23 cellular contexts compared by ENCODE assay signal in the genomic region with DNA sequence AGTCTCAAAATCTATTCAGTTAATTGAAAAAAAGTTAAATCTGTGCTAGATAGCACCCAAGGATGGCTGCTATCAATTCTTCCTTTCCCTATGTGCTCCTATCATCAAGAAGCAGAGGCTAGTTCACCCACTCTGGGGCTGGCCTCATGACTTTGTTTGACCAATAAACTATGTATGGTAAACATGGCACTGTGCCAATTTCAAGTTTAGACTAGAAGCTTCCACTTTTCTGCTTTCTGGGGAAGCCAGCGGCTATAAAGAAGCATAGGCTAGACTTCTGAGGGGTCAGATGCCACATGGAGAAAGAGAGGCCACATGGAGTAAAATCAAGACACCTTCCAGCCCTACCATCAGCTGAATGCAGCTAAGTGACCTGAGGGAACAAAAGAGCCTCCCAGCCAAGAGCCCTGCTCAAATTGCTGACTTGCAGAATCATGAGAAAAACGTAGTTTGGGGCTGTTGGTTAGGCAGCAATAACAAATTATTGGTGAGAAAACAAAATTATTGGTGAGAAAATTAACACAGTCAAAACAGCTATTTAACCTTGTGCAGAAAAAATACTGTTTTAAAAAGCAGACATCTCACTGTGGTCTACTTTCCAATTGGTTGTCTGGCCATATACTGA.
DNase-seq lines count a peak whose midpoint lies in the region; ATAC-seq, FAIRE-seq and TF ChIP-seq lines count a peak whose summit lies in the region.
"Had no signal": no experiment of that assay in that cellular context is flagged by ENCODE, and none has a peak within 500 bp of the region (broad histone marks: within the 10 kb centered on the region; RNA-seq: fewer than 3 reads in every experiment).

No MANE protein-coding gene starts in this region.

- in situ Hi-C loops in K562 (cut with MboI): no loop called here

- H3K79me2 ChIP-seq in K562 (ENCODE audit: control insufficient read depth, insufficient read depth, low read length): no peaks in the 10 kb centered on the region

- DNase-seq in DMS53 (lab: John Stamatoyannopoulos, UW) (peak; percentile 37), DMS53 treated with DMSO at 0.1 percent for 48 hours (lab: John Stamatoyannopoulos, UW; ENCODE audit: unreplicated experiment) (no peak), MCF 10A (ENCODE audit: unreplicated experiment) (peak; percentile 13), breast epithelium (ENCODE audit: low spot score in 2 of 2) (no peak), K562 (ENCODE audit: extremely low read depth in 1 of 4, low spot score in 3 of 4) (no peak), type B pancreatic cell (ENCODE audit: extremely low spot score, unreplicated experiment) (no peak), glomerular visceral epithelial cell (ENCODE audit: extremely low spot score) (no peak), NCI-H2029 (lab: John Stamatoyannopoulos, UW) (no peak)
- DNase-seq: 8988T, Calu3, GM23248, H9, HFFc6, Kasumi-1, NCI-H1436, NCI-H187, NCI-H2107, NCI-H510A, PC-3, SJCRH30 had no signal

- no peak overlapping the region for H3K9ac ChIP-seq in K562 (ENCODE audit: insufficient read depth in 1 of 2, low read depth in 2 of 2, low read length in 2 of 2)
- H3K9ac ChIP-seq: GM23248 had no signal

- H3K27ac ChIP-seq in breast epithelium: no peak overlapping the region
- H3K27ac ChIP-seq in K562 (ENCODE audit: extremely low read depth, low read depth, low read length): no peak overlapping the region
- H3K27ac ChIP-seq: GM23248, SJCRH30 had no signal

- H3K9me1 ChIP-seq in K562 (ENCODE audit: control insufficient read depth, insufficient read depth, low read length): no peaks in the 10 kb centered on the region

- intact Hi-C loops in MCF 10A (cut with micrococcal nuclease): no loop called here
- intact Hi-C loops in breast epithelium (cut with DNase I; ENCODE audit: low total_unique reads): no loop called here
- intact Hi-C loops in K562 (cut with micrococcal nuclease): no loop called here

- no peak overlapping the region for H2AFZ ChIP-seq in K562 (ENCODE audit: low read depth, low read length)
- H2AFZ ChIP-seq: GM23248 had no signal

- H3K4me1 Mint-ChIP-seq in MCF 10A (ENCODE audit: insufficient read depth, unreplicated experiment) (no peaks in the 10 kb centered on the region), type B pancreatic cell (ENCODE audit: unreplicated experiment) (peaks cover 17% of the 10 kb centered on the region)

- no peaks in the 10 kb centered on the region for H4K20me1 ChIP-seq in K562 (replicated peaks; ENCODE audit: control insufficient read depth, insufficient read depth, low read length)

- CTCF ChIA-PET in MCF 10A (lab: Yijun Ruan, JAX) (interaction anchor here (0.7 kb wide), 1 partner anchor 8 kb away, joined by 6 read pairs; no protein-coding TSS in a partner anchor), K562 (lab: Yijun Ruan, JAX; ENCODE audit: low intra/inter-chr PET ratio) (no interaction called here)

- POLR2A ChIA-PET in MCF 10A (lab: Yijun Ruan, JAX): no interaction called here
- POLR2A ChIA-PET in K562 (lab: Yijun Ruan, JAX): no interaction called here

- ATAC-seq in K562: no peak
- ATAC-seq: PC-3, Right ventricle myocardium inferior, SK-N-SH treated with all-trans-retinoic acid at 6 μM for 48 hours had no signal

- H3K9me3 ChIP-seq in breast epithelium (no peaks in the 10 kb centered on the region), K562 (replicated peaks; ENCODE audit: control insufficient read depth, insufficient read depth, low read depth, low read length) (no peaks in the 10 kb centered on the region)
- H3K9me3 ChIP-seq: SJCRH30 had no signal

- no peak overlapping the region for H3K4me2 ChIP-seq in K562 (ENCODE audit: insufficient read depth, low read length)

- H3K4me3 ChIP-seq in breast epithelium (no peak overlapping the region), K562 (no peak overlapping the region)
- H3K4me3 ChIP-seq: GM23248, SJCRH30 had no signal

- BruUV-seq in MCF 10A (replicated peaks; lab: Mats Ljungman, UMichigan): no TSS peak
- BruUV-seq in K562 (replicated peaks; lab: Mats Ljungman, UMichigan): no TSS peak

- TF ChIP-seq RAD21 in K562 (CRISPR knock-in tag; conservative IDR thresholded peaks at IDR 0.05 in 1 of 2, IDR thresholded peaks at IDR 0.05 in 1 of 2): no peak

- H3K4me1 ChIP-seq in breast epithelium: no peaks in the 10 kb centered on the region
- H3K4me1 ChIP-seq in K562 (replicated peaks in 1 of 2; ENCODE audit: control insufficient read depth in 2 of 2, insufficient read depth in 2 of 2, low read length in 2 of 2): no peaks in the 10 kb centered on the region
- H3K4me1 ChIP-seq: SJCRH30 had no signal

- H3K9me3 Mint-ChIP-seq in MCF 10A (ENCODE audit: unreplicated experiment) (peaks cover 7% of the 10 kb centered on the region), type B pancreatic cell (no peaks in the 10 kb centered on the region)
- H3K9me3 Mint-ChIP-seq: HFFc6 had no signal

- no peak for FAIRE-seq in K562 (lab: Jason Lieb, UNC)
- FAIRE-seq: G401.6 had no signal

- H3K27ac Mint-ChIP-seq in MCF 10A (ENCODE audit: low read depth, unreplicated experiment): no peak overlapping the region
- H3K27ac Mint-ChIP-seq in type B pancreatic cell: peak overlapping the region; percentile 41
- H3K27ac Mint-ChIP-seq: H9, HFFc6 had no signal

- H3K27me3 Mint-ChIP-seq in MCF 10A (ENCODE audit: insufficient read depth, unreplicated experiment) (no peaks in the 10 kb centered on the region), type B pancreatic cell (peaks cover 3% of the 10 kb centered on the region)

- H3K27me3 ChIP-seq in breast epithelium: no peaks in the 10 kb centered on the region
- H3K27me3 ChIP-seq in K562 (ENCODE audit: control insufficient read depth in 2 of 2, insufficient read depth in 2 of 2, low read length in 2 of 2): no peaks in the 10 kb centered on the region
- H3K27me3 ChIP-seq: SJCRH30 had no signal

- H3K36me3 Mint-ChIP-seq in MCF 10A (ENCODE audit: insufficient read depth, unreplicated experiment) (no peaks in the 10 kb centered on the region), type B pancreatic cell (no peaks in the 10 kb centered on the region)

- TF ChIP-seq CTCF in MCF 10A (IDR thresholded peaks at IDR 0.05; ENCODE audit: unreplicated experiment): no peak
- TF ChIP-seq CTCF in breast epithelium (IDR thresholded peaks at IDR 0.05): no peak
- no peak for TF ChIP-seq CTCF in K562 (IDR thresholded peaks at IDR 0.05 in 2 of 3, conservative IDR thresholded peaks at IDR 0.05 in 1 of 3; ENCODE audit: insufficient read depth in 2 of 3, low read depth in 1 of 3, low read length in 3 of 3)
- no peak for TF ChIP-seq CTCF in type B pancreatic cell (conservative IDR thresholded peaks at IDR 0.05)

- H3K36me3 ChIP-seq in breast epithelium (no peaks in the 10 kb centered on the region), K562 (ENCODE audit: control insufficient read depth, insufficient read depth, low read length) (no peaks in the 10 kb centered on the region)
- H3K36me3 ChIP-seq: SJCRH30 had no signal

- TF ChIP-seq POLR2A in breast epithelium (IDR thresholded peaks at IDR 0.05): no peak
- no peak for TF ChIP-seq POLR2A in K562 (conservative IDR thresholded peaks at IDR 0.05)

- WGBS in K562 (ENCODE audit: insufficient coverage, low coverage, missing lambda C conversion rate): 0% methylated on average over 2 of the region's 2 CpGs

- H3K4me3 Mint-ChIP-seq in MCF 10A (ENCODE audit: unreplicated experiment) (no peak overlapping the region), type B pancreatic cell (no peak overlapping the region)
- H3K4me3 Mint-ChIP-seq: H9, HFFc6 had no signal

- TF ChIP-seq EP300 in K562 (IDR thresholded peaks at IDR 0.05; ENCODE audit: low read length): no peak

TF ChIP-seq in K562, 482 proteins besides CTCF, POLR2A, EP300 and RAD21:
- TF ChIP-seq NFIX (CRISPR knock-in tag; IDR thresholded peaks at IDR 0.05; ENCODE audit: low read depth): peak; percentile 65
- TF ChIP-seq ZNF253 (CRISPR knock-in tag; conservative IDR thresholded peaks at IDR 0.05): no peak
- peak; percentile 92 for TF ChIP-seq NFIC (IDR thresholded peaks at IDR 0.05)
- TF ChIP-seq MAFK (IDR thresholded peaks at IDR 0.05; ENCODE audit: low read length): peak; percentile 59
- TF ChIP-seq CBFB (CRISPR knock-in tag; IDR thresholded peaks at IDR 0.05): no peak
- peak; percentile 57; the same call in 1 of the 2 replicates for TF ChIP-seq C11orf30 (IDR thresholded peaks at IDR 0.05; ENCODE audit: low read depth)
- peak; percentile 77 for TF ChIP-seq MAFG (tag; conservative IDR thresholded peaks at IDR 0.05)
- peak; percentile 66 for TF ChIP-seq ZNF316 (IDR thresholded peaks at IDR 0.05)
- peak; percentile 69 for TF ChIP-seq MAFF (IDR thresholded peaks at IDR 0.05; ENCODE audit: low read length)

Comparison
In these comparisons a context has a peak if more than half of its experiments do, and no peak if none do; other contexts are left out.
1. DNase-seq: peak in DMS53 (single experiment) and MCF 10A (single experiment); none in DMS53 treated with DMSO at 0.1 percent for 48 hours (single experiment), breast epithelium (0 of 2), K562 (0 of 4), type B pancreatic cell (single experiment), glomerular visceral epithelial cell (single experiment) and NCI-H2029 (single experiment).